ENCODE assay signal across 1 cellular context in genomic region chr17:73625006-73625405, GRCh38.
TF ChIP-seq lines count a peak whose summit lies in the region.

No MANE protein-coding gene starts in this region.

TF ChIP-seq in WTC11, 78 proteins besides CTCF, POLR2A, EP300 and RAD21 (continued from another document):
- TF ChIP-seq ZNF532 (CRISPR knock-in tag; IDR thresholded peaks at IDR 0.05; ENCODE audit: borderline replicate concordance), result no peak
- no peak for TF ChIP-seq CBFB (CRISPR knock-in tag; IDR thresholded peaks at IDR 0.05; ENCODE audit: low read depth)
- TF ChIP-seq ZNF232 (CRISPR knock-in tag; IDR thresholded peaks at IDR 0.05), result no peak
- TF ChIP-seq PREB (CRISPR knock-in tag; IDR thresholded peaks at IDR 0.05; ENCODE audit: borderline replicate concordance), result no peak
- no peak for TF ChIP-seq SP1 (CRISPR knock-in tag; conservative IDR thresholded peaks at IDR 0.05)
- no peak for TF ChIP-seq EMX1 (CRISPR knock-in tag; IDR thresholded peaks at IDR 0.05)
- TF ChIP-seq ZSCAN18 (CRISPR knock-in tag; IDR thresholded peaks at IDR 0.05), result no peak
- TF ChIP-seq E2F4 (CRISPR knock-in tag; IDR thresholded peaks at IDR 0.05; ENCODE audit: borderline replicate concordance, low read depth), result no peak
- TF ChIP-seq NFYB (CRISPR knock-in tag; conservative IDR thresholded peaks at IDR 0.05; ENCODE audit: low read depth), result no peak
